20 cellular contexts compared by ENCODE assay signal in the genomic region with DNA sequence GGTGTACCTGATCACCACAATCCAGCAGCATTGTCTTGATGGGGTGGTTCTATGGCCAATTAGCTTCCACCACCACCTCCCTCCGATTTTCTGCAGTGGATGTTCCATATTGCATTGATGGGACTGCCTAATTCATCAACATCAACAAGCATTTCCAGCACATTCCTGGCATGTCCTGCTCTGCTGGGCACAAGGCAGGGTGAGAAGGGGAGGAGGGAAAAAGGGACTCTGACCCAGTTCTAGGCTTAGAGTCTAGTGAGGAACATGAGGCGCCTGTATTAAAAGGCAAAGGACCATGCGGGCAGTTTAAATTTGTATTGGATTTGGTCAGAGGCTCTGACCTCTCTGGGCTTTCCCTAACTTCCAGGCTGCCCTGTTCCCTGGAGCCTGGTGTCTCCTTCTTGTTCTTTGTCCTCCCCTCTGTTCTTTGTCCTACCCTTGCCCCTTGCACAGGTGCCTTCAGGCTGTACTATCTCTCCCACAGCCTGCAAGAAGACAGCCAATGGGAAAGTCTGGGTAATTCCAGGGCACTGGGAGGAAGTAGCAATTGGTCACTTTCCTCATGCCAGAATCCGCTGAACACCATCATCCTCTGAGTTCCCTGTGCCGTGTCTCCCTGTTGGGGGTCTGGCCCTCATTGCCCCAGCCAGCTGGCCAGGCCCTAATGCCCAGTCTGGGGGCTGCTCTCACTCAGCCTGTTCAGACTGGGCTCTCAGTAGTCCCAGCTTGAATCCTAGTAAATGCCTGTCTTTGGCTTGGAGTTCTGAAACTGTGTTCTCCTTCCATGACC. TPM values are rescaled to one million over a fixed set of nuclear protein-coding genes. Genes with fewer than 3 reads are reported as not detected.
"Had no signal": no experiment of that assay in that cellular context is flagged by ENCODE, and none has a peak within 500 bp of the region (broad histone marks: within the 10 kb centered on the region; RNA-seq: fewer than 3 reads in every experiment).

No MANE protein-coding gene starts in this region.

- H3K27ac ChIP-seq: breast epithelium, epithelial cell of prostate, gastroesophageal sphincter, spleen, thyroid gland had no signal

- H3K4me3 Mint-ChIP-seq: activated naive CD8-positive, alpha-beta T cell treated with anti-CD3 and anti-CD28 coated beads for 36 hours; memory B cell had no signal

- H3K9me3 ChIP-seq: breast epithelium, gastroesophageal sphincter, spleen, thyroid gland had no signal

- H3K27ac Mint-ChIP-seq: activated naive CD8-positive, alpha-beta T cell treated with anti-CD3 and anti-CD28 coated beads for 36 hours; memory B cell had no signal

- H3K4me1 ChIP-seq: thyroid gland had no signal

- H3K36me3 Mint-ChIP-seq: activated naive CD8-positive, alpha-beta T cell treated with anti-CD3 and anti-CD28 coated beads for 36 hours; memory B cell had no signal

- H3K4me1 Mint-ChIP-seq: activated naive CD8-positive, alpha-beta T cell treated with anti-CD3 and anti-CD28 coated beads for 36 hours; memory B cell had no signal

- H3K27me3 ChIP-seq: breast epithelium, spleen, thyroid gland had no signal

- H3K36me3 ChIP-seq: breast epithelium, gastroesophageal sphincter, spleen, thyroid gland had no signal

- H3K4me3 ChIP-seq: breast epithelium, gastroesophageal sphincter, spleen, thyroid gland had no signal

- DNase-seq: activated CD4-positive, alpha-beta T cell treated with anti-CD3 and anti-CD28 coated beads for 4 hours; activated CD4-positive, alpha-beta T cell treated with anti-CD3 and anti-CD28 coated beads, Interleukin-2, amount 50 U/mL, for 48 hours; activated CD4-positive, CD25-positive, alpha-beta regulatory T cell; activated naive CD4-positive, alpha-beta T cell treated with Interleukin-2 at 50 U/mL for 16 hours; activated naive CD8-positive, alpha-beta T cell treated with anti-CD3 and anti-CD28 coated beads for 36 hours; activated T-cell treated with anti-CD3 and anti-CD28 coated beads, Interleukin-2, amount 50 U/mL, for 48 hours; cerebellar nuclear complex; cortex of kidney; head of caudate nucleus; stimulated activated CD4-positive, alpha-beta T cell treated with anti-CD3 and anti-CD28 coated beads, Interleukin-4, amount 100 ng/mL, for 1 hour; stimulated activated naive CD4-positive, alpha-beta T cell treated with Interleukin-2 at 50 U/mL for 16 hours; T-helper 9 cell had no signal

- H3K9me3 Mint-ChIP-seq: activated naive CD8-positive, alpha-beta T cell treated with anti-CD3 and anti-CD28 coated beads for 36 hours; memory B cell had no signal

RNA-seq across cellular contexts. Expression of a gene that starts 43.3 kb away (rescaled TPM):
- total RNA-seq: activated naive CD8-positive, alpha-beta T cell treated with anti-CD3 and anti-CD28 coated beads for 36 hours; mononuclear cell; T-helper 1 cell treated with Interleukin-12 subunit alpha and Interleukin-12 subunit beta and Interleukin-4 antibody, amounts not matched to agents 30 ng/mL and 1 ng/mL, for 36 hours had no signal
